Comparison of ENCODE assay signal across 24 cellular contexts in the genomic region with DNA sequence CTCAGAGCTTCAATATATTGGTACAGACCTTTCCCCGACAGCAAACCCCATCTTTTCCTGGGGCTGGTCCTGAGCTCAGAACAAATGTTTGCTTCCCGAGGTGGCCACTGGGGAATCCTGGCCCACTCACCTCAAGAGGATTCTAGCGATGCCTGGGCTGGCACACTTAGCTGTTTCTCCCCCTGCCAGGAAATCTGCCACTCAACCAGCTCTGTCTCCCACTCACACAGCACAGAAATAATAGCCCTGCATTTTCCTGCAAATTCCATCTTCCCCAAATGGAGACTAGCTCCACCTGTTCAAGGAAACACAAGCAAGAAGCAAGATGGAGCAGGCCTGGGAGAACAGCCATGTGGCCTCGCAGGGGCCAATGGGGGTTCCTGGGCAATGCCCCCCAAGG. TPM values are rescaled to one million over a fixed set of nuclear protein-coding genes. Genes with fewer than 3 reads are reported as not detected.
DNase-seq lines count a peak whose midpoint lies in the region; ATAC-seq and TF ChIP-seq lines count a peak whose summit lies in the region.
"Had no signal": no experiment of that assay in that cellular context is flagged by ENCODE, and none has a peak within 500 bp of the region (broad histone marks: within the 10 kb centered on the region; RNA-seq: fewer than 3 reads in every experiment).

No MANE protein-coding gene starts in this region.

- no peaks in the 10 kb centered on the region for H3K27me3 ChIP-seq in psoas muscle (ENCODE audit: insufficient read depth in 3 of 3, low read length in 2 of 3)
- H3K27me3 ChIP-seq: ascending aorta, left lung, MG63 had no signal

- no peaks in the 10 kb centered on the region for H3K9me3 ChIP-seq in psoas muscle
- H3K9me3 ChIP-seq: ascending aorta, left lung, MG63, tibial nerve had no signal

- H3K4me1 ChIP-seq in psoas muscle: peaks cover 86% of the 10 kb centered on the region
- H3K4me1 ChIP-seq: ascending aorta had no signal

- H3K27ac ChIP-seq in cingulate gyrus (ENCODE audit: low read depth, low read length) (peak overlapping the region; percentile 54), psoas muscle (peak overlapping the region; percentile 96)
- H3K27ac ChIP-seq: ascending aorta, left lung, tibial nerve had no signal

- no peak for TF ChIP-seq CTCF in psoas muscle (IDR thresholded peaks at IDR 0.05)

- no peak for ATAC-seq in psoas muscle
- ATAC-seq in GM21381 (IDR thresholded peaks at IDR 0.05; ENCODE audit: unreplicated experiment): no peak
- ATAC-seq in GM21576 (IDR thresholded peaks at IDR 0.05; ENCODE audit: unreplicated experiment): no peak
- ATAC-seq: K562, left lung, Right ventricle myocardium inferior had no signal

- DNase-seq in NCI-H1417 (lab: John Stamatoyannopoulos, UW) (peak in 2 of 3 experiments; percentile 13 to 85), NCI-H1417 treated with DMSO at 0.1 percent for 48 hours (lab: John Stamatoyannopoulos, UW) (no peak), NCI-H187 (lab: John Stamatoyannopoulos, UW) (peak; percentile 39 to 63), psoas muscle (no peak), epidermal melanocyte (ENCODE audit: insufficient read length, low spot score) (no peak)
- DNase-seq: 8988T; activated CD4-positive, alpha-beta T cell treated with anti-CD3 and anti-CD28 coated beads for 1 hour; CD4-positive, alpha-beta memory T cell; dermis blood vessel endothelial cell; H9; immature natural killer cell; left lung; MG63; NCI-H1436 treated with DMSO at 0.1 percent for 48 hours; NCI-H226; NCI-H82 had no signal

- H3K4me3 ChIP-seq in psoas muscle: no peak overlapping the region
- H3K4me3 ChIP-seq: ascending aorta, K562, left lung, MG63, tibial nerve had no signal

- 64 to 73% (median 66%) methylated on average over 4 of the region's 4 CpGs for WGBS in psoas muscle, 3 donors

- H3K36me3 ChIP-seq in psoas muscle (ENCODE audit: insufficient read depth in 1 of 2, low read depth in 1 of 2): no peaks in the 10 kb centered on the region
- H3K36me3 ChIP-seq: ascending aorta, left lung, MG63, tibial nerve had no signal

- intact Hi-C loops in psoas muscle (cut with DNase I): no loop called here

RNA-seq across cellular contexts. Expression of gene KCNN3, which starts 21.1 kb away (rescaled TPM):
- total RNA-seq in psoas muscle: 10 to 100 TPM; 11.8 to 60.9 (median 17.4) TPM
- polyA plus RNA-seq in psoas muscle: 1 to 10 TPM; 2.5 to 7.5 (median 3.7) TPM
- total RNA-seq: HT-29 had no signal
- polyA plus RNA-seq: CD4-positive, alpha-beta memory T cell; immature natural killer cell had no signal

Comparison
In these comparisons a context has a peak if more than half of its experiments do, and no peak if none do; other contexts are left out.
1. DNase-seq: peak in NCI-H1417 (2 of 3) and NCI-H187 (2 of 2); none in NCI-H1417 treated with DMSO at 0.1 percent for 48 hours (single experiment), psoas muscle (0 of 2) and epidermal melanocyte (single experiment).